Comparison of ENCODE assay signal across 10 cellular contexts in the genomic region with DNA sequence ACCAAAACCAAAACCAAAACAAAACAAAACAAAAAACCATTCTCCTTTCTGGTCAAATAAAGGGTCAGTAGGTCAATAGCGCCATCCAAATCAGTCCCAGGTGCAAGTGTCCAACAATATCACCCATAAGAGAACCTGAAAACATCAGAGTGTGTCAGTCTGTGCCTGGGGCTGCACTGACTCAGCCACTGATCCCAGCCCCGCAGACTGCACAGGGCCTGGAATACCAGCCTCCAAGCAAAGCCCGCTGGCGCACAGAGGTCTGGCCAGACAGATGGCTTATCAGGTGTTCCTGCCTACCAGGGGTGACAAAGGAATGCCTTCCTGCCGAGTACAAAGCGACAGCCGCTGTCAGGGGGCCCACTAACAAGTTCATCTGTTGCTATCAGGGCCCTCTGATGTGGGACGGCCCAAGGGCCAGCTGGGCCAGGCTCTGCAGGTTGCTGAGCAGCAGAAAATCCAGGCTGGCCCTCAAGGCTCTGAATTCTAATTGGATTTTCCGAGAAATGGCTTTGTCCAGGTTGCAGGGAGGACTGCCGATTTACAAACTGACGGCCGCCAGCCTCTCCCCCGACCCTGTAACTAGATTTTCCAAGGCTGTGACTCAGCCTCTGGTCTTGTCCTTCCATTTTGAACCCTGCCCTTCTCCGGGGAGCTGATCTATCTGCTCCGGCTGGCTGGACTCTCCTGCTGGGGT. TPM values are rescaled to one million over a fixed set of nuclear protein-coding genes. Genes with fewer than 3 reads are reported as not detected.
DNase-seq lines count a peak whose midpoint lies in the region; ATAC-seq and TF ChIP-seq lines count a peak whose summit lies in the region.
"Had no signal": no experiment of that assay in that cellular context is flagged by ENCODE, and none has a peak within 500 bp of the region (broad histone marks: within the 10 kb centered on the region; RNA-seq: fewer than 3 reads in every experiment).

No MANE protein-coding gene starts in this region.

- H3K4me3 Mint-ChIP-seq in osteocyte (ENCODE audit: unreplicated experiment), result no peak overlapping the region

- H3K36me3 ChIP-seq in MM.1S (replicated peaks; ENCODE audit: insufficient read depth, low read length), result no peaks in the 10 kb centered on the region

- no peaks in the 10 kb centered on the region for H3K9me3 ChIP-seq in MM.1S (replicated peaks; ENCODE audit: insufficient read depth, low read length)

- H3K27ac ChIP-seq in MM.1S (ENCODE audit: low read length), result no peak overlapping the region
- H3K27ac ChIP-seq: skin epidermis had no signal

- H3K4me3 ChIP-seq in MM.1S (ENCODE audit: low read length), result no peak overlapping the region
- H3K4me3 ChIP-seq: skin epidermis had no signal

- H3K4me2 ChIP-seq in MM.1S (ENCODE audit: low read depth, low read length), result peak overlapping the region; percentile 2; the same call in 1 of the 2 replicates

- no peaks in the 10 kb centered on the region for H3K4me1 ChIP-seq in MM.1S (ENCODE audit: low read length)

- H2AFZ ChIP-seq in MM.1S (ENCODE audit: low read length), result no peak overlapping the region

- no peak overlapping the region for H3K9ac ChIP-seq in MM.1S (ENCODE audit: low read length)

- no peaks in the 10 kb centered on the region for H3F3A ChIP-seq in MM.1S (ENCODE audit: insufficient read depth, low read length)

- H4K20me1 ChIP-seq in MM.1S (ENCODE audit: insufficient read depth, low read length), result no peaks in the 10 kb centered on the region

- DNase-seq in A172 (ENCODE audit: low spot score), result peak; percentile 71
- peak; percentile 21 for DNase-seq in MM.1S
- peak; percentile 58 for DNase-seq in amniotic epithelial cell (ENCODE audit: low read depth)
- peak; percentile 60 for DNase-seq in iPS-NIHi11 (ENCODE audit: low spot score)
- no peak for DNase-seq in stimulated activated naive CD8-positive, alpha-beta T cell treated with anti-CD3 and anti-CD28 coated beads, Interleukin-15, Interleukin-2, amounts not matched to agents 100 U/mL and 50 U/mL, for 24 hours
- DNase-seq in osteocyte (ENCODE audit: extremely low spot score, unreplicated experiment), result no peak
- no peak for DNase-seq in AG08395 (ENCODE audit: low spot score)
- no peak for DNase-seq in NOMO-1 (lab: John Stamatoyannopoulos, UW; ENCODE audit: unreplicated experiment in 2 of 2)
- DNase-seq: stimulated activated CD8-positive, alpha-beta memory T cell treated with anti-CD3 and anti-CD28 coated beads, Interleukin-4, amount 100 ng/mL, for 48 hours had no signal

- H3K9me2 ChIP-seq in MM.1S (replicated peaks; ENCODE audit: insufficient read depth, low read length), result no peaks in the 10 kb centered on the region

- H3K27me3 Mint-ChIP-seq in osteocyte (ENCODE audit: unreplicated experiment), result peaks cover 37% of the 10 kb centered on the region

- H3K36me3 Mint-ChIP-seq in osteocyte (ENCODE audit: unreplicated experiment), result no peaks in the 10 kb centered on the region

- TF ChIP-seq CTCF in MM.1S (IDR thresholded peaks at IDR 0.05; ENCODE audit: low read length) (no peak), osteocyte (IDR thresholded peaks at IDR 0.05) (no peak)

- no peak for ATAC-seq in stimulated activated naive CD8-positive, alpha-beta T cell treated with anti-CD3 and anti-CD28 coated beads, Interleukin-15, Interleukin-2, amounts not matched to agents 100 U/mL and 50 U/mL, for 24 hours

- H3K9me3 Mint-ChIP-seq in osteocyte (ENCODE audit: unreplicated experiment), result no peaks in the 10 kb centered on the region

- H3K27ac Mint-ChIP-seq in osteocyte (ENCODE audit: unreplicated experiment), result no peak overlapping the region

- H3K4me1 Mint-ChIP-seq in osteocyte (ENCODE audit: unreplicated experiment), result peaks cover 2% of the 10 kb centered on the region

- H3K79me2 ChIP-seq in MM.1S (ENCODE audit: low read length), result no peaks in the 10 kb centered on the region

- H3K27me3 ChIP-seq in MM.1S (replicated peaks; ENCODE audit: insufficient read depth, low read length), result no peaks in the 10 kb centered on the region

RNA-seq across cellular contexts. Expression of gene TMEM51, which starts 13.7 kb away (rescaled TPM):
- 8.5 and 10.4 TPM in 2 replicates for total RNA-seq in A172 (2014; rRNA removed; shearing (Covaris generic))
- total RNA-seq in osteocyte, result 0.81 and 0.86 TPM in 2 replicates

Comparison
In these comparisons a context has a peak if more than half of its experiments do, and no peak if none do; other contexts are left out.
1. DNase-seq: peak in A172 (single experiment), MM.1S (single experiment), amniotic epithelial cell (single experiment) and iPS-NIHi11 (single experiment); none in stimulated activated naive CD8-positive, alpha-beta T cell treated with anti-CD3 and anti-CD28 coated beads, Interleukin-15, Interleukin-2, amounts not matched to agents 100 U/mL and 50 U/mL, for 24 hours (single experiment), osteocyte (single experiment), AG08395 (single experiment) and NOMO-1 (0 of 2).